In genomic region chr11:70483077-70483861, GRCh38 we compare ENCODE assay signal across 8 cellular contexts.
DNase-seq lines count a peak whose midpoint lies in the region; TF ChIP-seq lines count a peak whose summit lies in the region.

No MANE protein-coding gene starts in this region.

- H3K27ac Mint-ChIP-seq in activated naive CD8-positive, alpha-beta T cell treated with anti-CD3 and anti-CD28 coated beads for 36 hours, result no peak overlapping the region

- no peak overlapping the region for H3K4me3 Mint-ChIP-seq in activated naive CD8-positive, alpha-beta T cell treated with anti-CD3 and anti-CD28 coated beads for 36 hours

- H3K4me1 ChIP-seq in fibroblast of lung (ENCODE audit: control insufficient read depth, extremely low read depth, insufficient read depth, low read length), result peaks cover 5% of the 10 kb centered on the region

- H3K9me3 Mint-ChIP-seq in activated naive CD8-positive, alpha-beta T cell treated with anti-CD3 and anti-CD28 coated beads for 36 hours, result no peaks in the 10 kb centered on the region

- no peak overlapping the region for H3K9ac ChIP-seq in fibroblast of lung (ENCODE audit: insufficient read depth, low read length)

- no peak overlapping the region for H3K4me2 ChIP-seq in fibroblast of lung (ENCODE audit: extremely low read depth, insufficient read depth, low read length)

- H3K36me3 ChIP-seq in fibroblast of lung (ENCODE audit: control insufficient read depth, insufficient read depth, low read length), result no peaks in the 10 kb centered on the region

- H3K27me3 Mint-ChIP-seq in activated naive CD8-positive, alpha-beta T cell treated with anti-CD3 and anti-CD28 coated beads for 36 hours, result no peaks in the 10 kb centered on the region

- no peak overlapping the region for H3K27ac ChIP-seq in fibroblast of lung (ENCODE audit: insufficient read depth, low read length)

- H4K20me1 ChIP-seq in fibroblast of lung (ENCODE audit: control insufficient read depth, extremely low read depth, insufficient read depth, low read length), result no peaks in the 10 kb centered on the region

- TF ChIP-seq CTCF in GM13977 (IDR thresholded peaks at IDR 0.05; ENCODE audit: extremely low read depth, insufficient read depth, missing control alignments) (peak; percentile 37), fibroblast of lung (conservative IDR thresholded peaks at IDR 0.05 in 1 of 2, IDR thresholded peaks at IDR 0.05 in 1 of 2; ENCODE audit: low read depth in 1 of 2, low read length in 2 of 2) (peak; percentile 52 to 76)

- H3K4me1 Mint-ChIP-seq in activated naive CD8-positive, alpha-beta T cell treated with anti-CD3 and anti-CD28 coated beads for 36 hours, result no peaks in the 10 kb centered on the region

- no peaks in the 10 kb centered on the region for H3K9me3 ChIP-seq in fibroblast of lung (ENCODE audit: control insufficient read depth, insufficient read depth, low read depth, low read length)

- H3K36me3 Mint-ChIP-seq in activated naive CD8-positive, alpha-beta T cell treated with anti-CD3 and anti-CD28 coated beads for 36 hours, result no peaks in the 10 kb centered on the region

- DNase-seq in GM13977 (ENCODE audit: low spot score) (peak; percentile 70), NOMO-1 treated with dmso at 0.1 percent for 144 hours (lab: John Stamatoyannopoulos, UW; ENCODE audit: unreplicated experiment) (peak; percentile 38), fibroblast of lung (ENCODE audit: low read depth in 2 of 2) (peak; percentile 72 to 81), renal cortical epithelial cell (ENCODE audit: low read depth) (peak; percentile 94), GM03348 (ENCODE audit: low spot score) (no peak), NCI-H526 treated with DMSO at 0.1 percent for 48 hours (lab: John Stamatoyannopoulos, UW) (no peak)
- DNase-seq in activated naive CD8-positive, alpha-beta T cell treated with anti-CD3 and anti-CD28 coated beads for 36 hours, result no peak
- no peak for DNase-seq in stimulated activated CD4-positive, alpha-beta T cell treated with anti-CD3 and anti-CD28 coated beads, Interleukin-4, amount 100 ng/mL, for 4 hours

- no peak overlapping the region for H3K4me3 ChIP-seq in fibroblast of lung (replicated peaks in 1 of 4; ENCODE audit: control extremely low read depth in 1 of 4, insufficient read depth in 1 of 4, low read depth in 3 of 4, low read length in 4 of 4)

- no peak overlapping the region for H2AFZ ChIP-seq in fibroblast of lung (ENCODE audit: low read length)

- no peaks in the 10 kb centered on the region for H3K27me3 ChIP-seq in fibroblast of lung (ENCODE audit: control insufficient read depth, insufficient read depth, low read length)

- in situ Hi-C loops in GM13977 (cut with MboI; ENCODE audit: low pct_unique_long_range_greater_than_20kb, low sequenced_read_pairs, unreplicated experiment), result no loop called here

- H3K79me2 ChIP-seq in fibroblast of lung (ENCODE audit: control insufficient read depth, insufficient read depth, low read length), result no peaks in the 10 kb centered on the region

Comparison
In these comparisons a context has a peak if more than half of its experiments do, and no peak if none do; other contexts are left out.
1. DNase-seq: peak in GM13977 (single experiment), NOMO-1 treated with dmso at 0.1 percent for 144 hours (single experiment), fibroblast of lung (2 of 2) and renal cortical epithelial cell (single experiment); none in GM03348 (single experiment), activated naive CD8-positive, alpha-beta T cell treated with anti-CD3 and anti-CD28 coated beads for 36 hours (single experiment), stimulated activated CD4-positive, alpha-beta T cell treated with anti-CD3 and anti-CD28 coated beads, Interleukin-4, amount 100 ng/mL, for 4 hours (0 of 2) and NCI-H526 treated with DMSO at 0.1 percent for 48 hours (single experiment).